Comparison of ENCODE assay signal across 2 cellular contexts in genomic region chr6:15481414-15481813, GRCh38.
TF ChIP-seq lines count a peak whose summit lies in the region.

No MANE protein-coding gene starts in this region.

TF ChIP-seq in GM23338, 12 proteins besides CTCF, POLR2A, EP300 and RAD21:
- TF ChIP-seq EZH2phosphoT487 (IDR thresholded peaks at IDR 0.05; ENCODE audit: unreplicated experiment) (no peak), POLR2AphosphoS5 (IDR thresholded peaks at IDR 0.05; ENCODE audit: low read depth) (no peak; the same call in 1 of the 2 replicates), ZNF331 (CRISPR knock-in tag; IDR thresholded peaks at IDR 0.05; ENCODE audit: low read depth) (no peak), EZH2 (IDR thresholded peaks at IDR 0.05; ENCODE audit: low read depth, unreplicated experiment) (no peak), STAT1 (IDR thresholded peaks at IDR 0.05; ENCODE audit: unreplicated experiment) (no peak), JUNB (IDR thresholded peaks at IDR 0.05; ENCODE audit: unreplicated experiment) (no peak), CREB1 (CRISPR knock-in tag; IDR thresholded peaks at IDR 0.05; ENCODE audit: low read depth) (no peak), ZNF462 (CRISPR knock-in tag; IDR thresholded peaks at IDR 0.05) (no peak), REST (IDR thresholded peaks at IDR 0.05; ENCODE audit: unreplicated experiment) (no peak), NANOG (IDR thresholded peaks at IDR 0.05; ENCODE audit: borderline replicate concordance) (no peak), ZNF114 (CRISPR knock-in tag; IDR thresholded peaks at IDR 0.05) (no peak)
- TF ChIP-seq, protein P1, sequence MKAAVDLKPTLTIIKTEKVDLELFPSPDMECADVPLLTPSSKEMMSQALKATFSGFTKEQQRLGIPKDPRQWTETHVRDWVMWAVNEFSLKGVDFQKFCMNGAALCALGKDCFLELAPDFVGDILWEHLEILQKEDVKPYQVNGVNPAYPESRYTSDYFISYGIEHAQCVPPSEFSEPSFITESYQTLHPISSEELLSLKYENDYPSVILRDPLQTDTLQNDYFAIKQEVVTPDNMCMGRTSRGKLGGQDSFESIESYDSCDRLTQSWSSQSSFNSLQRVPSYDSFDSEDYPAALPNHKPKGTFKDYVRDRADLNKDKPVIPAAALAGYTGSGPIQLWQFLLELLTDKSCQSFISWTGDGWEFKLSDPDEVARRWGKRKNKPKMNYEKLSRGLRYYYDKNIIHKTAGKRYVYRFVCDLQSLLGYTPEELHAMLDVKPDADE (IDR thresholded peaks at IDR 0.05) = no peak
TF ChIP-seq in GM23338: peak in this region for 0.

TF ChIP-seq in GM12878, 131 proteins besides CTCF, POLR2A, EP300 and RAD21:
- no peak for TF ChIP-seq PAX5 (IDR thresholded peaks at IDR 0.05; ENCODE audit: borderline replicate concordance, low read depth, low read length)
- no peak for TF ChIP-seq JUND (IDR thresholded peaks at IDR 0.05; ENCODE audit: low read depth, low read length)
- TF ChIP-seq, protein P2, sequence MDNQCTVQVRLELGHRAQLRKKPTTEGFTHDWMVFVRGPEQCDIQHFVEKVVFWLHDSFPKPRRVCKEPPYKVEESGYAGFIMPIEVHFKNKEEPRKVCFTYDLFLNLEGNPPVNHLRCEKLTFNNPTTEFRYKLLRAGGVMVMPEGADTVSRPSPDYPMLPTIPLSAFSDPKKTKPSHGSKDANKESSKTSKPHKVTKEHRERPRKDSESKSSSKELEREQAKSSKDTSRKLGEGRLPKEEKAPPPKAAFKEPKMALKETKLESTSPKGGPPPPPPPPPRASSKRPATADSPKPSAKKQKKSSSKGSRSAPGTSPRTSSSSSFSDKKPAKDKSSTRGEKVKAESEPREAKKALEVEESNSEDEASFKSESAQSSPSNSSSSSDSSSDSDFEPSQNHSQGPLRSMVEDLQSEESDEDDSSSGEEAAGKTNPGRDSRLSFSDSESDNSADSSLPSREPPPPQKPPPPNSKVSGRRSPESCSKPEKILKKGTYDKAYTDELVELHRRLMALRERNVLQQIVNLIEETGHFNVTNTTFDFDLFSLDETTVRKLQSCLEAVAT (IDR thresholded peaks at IDR 0.05) = 0 out of 2 replicates have a peak, but pooled peaks have one; percentile 31
- no peak for TF ChIP-seq ATF7 (IDR thresholded peaks at IDR 0.05; ENCODE audit: low read depth)
- TF ChIP-seq MTA2 (IDR thresholded peaks at IDR 0.05; ENCODE audit: low read depth) = peak; percentile 76
